Comparison of ENCODE assay signal across 9 cellular contexts in the genomic region with DNA sequence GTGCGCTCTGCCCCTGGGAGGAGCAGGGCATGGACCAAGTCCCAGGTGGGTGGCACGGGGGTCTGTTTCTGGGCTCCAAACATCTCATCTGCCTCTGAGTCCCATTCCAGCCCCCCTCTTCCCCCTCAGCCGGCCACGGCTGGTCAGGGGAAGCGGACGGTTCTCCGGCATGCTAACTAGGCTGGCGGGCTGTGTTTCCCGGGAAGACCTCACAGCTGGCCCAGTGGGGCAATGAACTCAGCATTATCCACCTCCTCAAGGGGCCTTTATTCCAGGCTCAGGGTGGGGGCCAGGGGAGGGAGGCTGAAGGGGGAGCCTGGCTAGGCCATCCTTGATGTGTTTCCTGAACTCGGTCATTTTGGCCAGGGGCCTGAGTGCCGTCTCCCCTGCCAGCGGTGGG. TPM values are rescaled to one million over a fixed set of nuclear protein-coding genes. Genes with fewer than 3 reads are reported as not detected.
DNase-seq lines count a peak whose midpoint lies in the region; ATAC-seq and TF ChIP-seq lines count a peak whose summit lies in the region.
"Had no signal": no experiment of that assay in that cellular context is flagged by ENCODE, and none has a peak within 500 bp of the region (broad histone marks: within the 10 kb centered on the region; RNA-seq: fewer than 3 reads in every experiment).

No MANE protein-coding gene starts in this region.

- DNase-seq in upper lobe of left lung (peak in 1 of 2 donors; percentile 69), NOMO-1 treated with dmso at 0.1 percent for 144 hours (lab: John Stamatoyannopoulos, UW; ENCODE audit: unreplicated experiment) (no peak)
- DNase-seq in CD8-positive, alpha-beta memory T cell = no peak
- DNase-seq: activated T-cell treated with anti-CD3 and anti-CD28 coated beads, Interleukin-2, amount 50 U/mL, for 72 hours had no signal

- H3K4me3 ChIP-seq in WI38 (ENCODE audit: low read depth, low read length) (peak overlapping the region; percentile 34), gastroesophageal sphincter (peak overlapping the region in 1 of 2 donors; percentile 33), upper lobe of left lung (peak overlapping the region in 1 of 4 donors; percentile 5)
- no peak overlapping the region for H3K4me3 ChIP-seq in CD8-positive, alpha-beta memory T cell (ENCODE audit: low read length)

- H3K27me3 ChIP-seq in gastroesophageal sphincter = no peaks in the 10 kb centered on the region
- H3K27me3 ChIP-seq in upper lobe of left lung = no peaks in the 10 kb centered on the region
- no peaks in the 10 kb centered on the region for H3K27me3 ChIP-seq in CD8-positive, alpha-beta memory T cell (ENCODE audit: insufficient read depth, low read length, poor library complexity, severe bottlenecking)

- peaks cover 0 to 28% of the 10 kb centered on the region in 2 donors for H3K36me3 ChIP-seq in gastroesophageal sphincter
- H3K36me3 ChIP-seq in upper lobe of left lung = peaks cover 0 to 19% (median 0%) of the 10 kb centered on the region in 4 donors
- H3K36me3 ChIP-seq in CD8-positive, alpha-beta memory T cell (ENCODE audit: insufficient read depth, low read length) = no peaks in the 10 kb centered on the region

- 23% methylated on average over 3 of the region's 12 CpGs; no CpG with 5 or more reads in 1 of the 2 donors for WGBS in gastroesophageal sphincter (ENCODE audit: low coverage in 1 of 2), 2 donors
- 71 to 90% methylated on average over 2 to 12 of the region's 12 CpGs for WGBS in upper lobe of left lung, 2 donors

- TF ChIP-seq EP300 in gastroesophageal sphincter (IDR thresholded peaks at IDR 0.05) (no peak), upper lobe of left lung (IDR thresholded peaks at IDR 0.05) (no peak)

- no peaks in the 10 kb centered on the region for H3K9me3 Mint-ChIP-seq in nephron
- H3K9me3 Mint-ChIP-seq in CD8-positive, alpha-beta memory T cell = no peaks in the 10 kb centered on the region
- H3K9me3 Mint-ChIP-seq: activated T-cell treated with anti-CD3 and anti-CD28 coated beads, Interleukin-2, amount 50 U/mL, for 72 hours had no signal

- H3K4me1 Mint-ChIP-seq in nephron = peaks cover 82% of the 10 kb centered on the region
- no peaks in the 10 kb centered on the region for H3K4me1 Mint-ChIP-seq in CD8-positive, alpha-beta memory T cell

- H3K27me3 Mint-ChIP-seq in nephron (ENCODE audit: low read depth) = peaks cover 3% of the 10 kb centered on the region
- peaks cover 3% of the 10 kb centered on the region in 2 donors for H3K27me3 Mint-ChIP-seq in CD8-positive, alpha-beta memory T cell

- CTCF ChIA-PET in CD8-positive, alpha-beta memory T cell (lab: Charles Lee) = interaction anchor here (1.2 kb wide), 1 partner anchor 9 kb away, joined by 3 read pairs; no protein-coding TSS in a partner anchor

- peak overlapping the region; percentile 62 to 76 (median 66) for H3K4me3 Mint-ChIP-seq in nephron
- H3K4me3 Mint-ChIP-seq in CD8-positive, alpha-beta memory T cell = no peak overlapping the region
- H3K4me3 Mint-ChIP-seq: activated T-cell treated with anti-CD3 and anti-CD28 coated beads, Interleukin-2, amount 50 U/mL, for 72 hours had no signal

- no peaks in the 10 kb centered on the region for H3K9me3 ChIP-seq in gastroesophageal sphincter
- no peaks in the 10 kb centered on the region for H3K9me3 ChIP-seq in upper lobe of left lung
- H3K9me3 ChIP-seq in CD8-positive, alpha-beta memory T cell (ENCODE audit: low read length) = no peaks in the 10 kb centered on the region

- H3K4me1 ChIP-seq in gastroesophageal sphincter (peaks cover 0 to 98% (median 33%) of the 10 kb centered on the region in 3 donors), upper lobe of left lung (peaks cover 36 to 68% (median 50%) of the 10 kb centered on the region in 4 donors)
- no peaks in the 10 kb centered on the region for H3K4me1 ChIP-seq in CD8-positive, alpha-beta memory T cell (ENCODE audit: insufficient read depth, low read length)

- TF ChIP-seq POLR2A in gastroesophageal sphincter (IDR thresholded peaks at IDR 0.05) (no peak), upper lobe of left lung (IDR thresholded peaks at IDR 0.05) (no peak)

- TF ChIP-seq CTCF in WI38 (IDR thresholded peaks at IDR 0.05; ENCODE audit: low read depth, low read length) (no peak), gastroesophageal sphincter (IDR thresholded peaks at IDR 0.05) (no peak), nephron (IDR thresholded peaks at IDR 0.05; ENCODE audit: unreplicated experiment in 3 of 3) (no peak), upper lobe of left lung (IDR thresholded peaks at IDR 0.05) (no peak)

- H3K27ac Mint-ChIP-seq in nephron = peak overlapping the region; percentile 94 to 100 (median 99)
- H3K27ac Mint-ChIP-seq in CD8-positive, alpha-beta memory T cell = no peak overlapping the region
- H3K27ac Mint-ChIP-seq: activated T-cell treated with anti-CD3 and anti-CD28 coated beads, Interleukin-2, amount 50 U/mL, for 72 hours had no signal

- H3K27ac ChIP-seq in gastroesophageal sphincter (peak overlapping the region in 3 of 4 donors; percentile 85 to 99 (median 98)), upper lobe of left lung (peak overlapping the region; percentile 63 to 96 (median 86))
- H3K27ac ChIP-seq in CD8-positive, alpha-beta memory T cell (ENCODE audit: low read depth, low read length) = no peak overlapping the region

- ATAC-seq in gastroesophageal sphincter = peak; percentile 44
- ATAC-seq in upper lobe of left lung (ENCODE audit: low FRiP score in 2 of 2) = peak; percentile 9 to 31
- no peak for ATAC-seq in GM18867 (IDR thresholded peaks at IDR 0.05; ENCODE audit: unreplicated experiment)
- ATAC-seq: activated T-cell treated with anti-CD3 and anti-CD28 coated beads, Interleukin-2, amount 50 U/mL, for 72 hours; HCT116 had no signal

- POLR2A ChIA-PET in CD8-positive, alpha-beta memory T cell (lab: Charles Lee) = interaction anchor here (0.6 kb wide), 1 partner anchor 88 kb away, joined by 7 read pairs; no protein-coding TSS in a partner anchor

- peaks cover 25% of the 10 kb centered on the region for H3K36me3 Mint-ChIP-seq in nephron (ENCODE audit: low read depth)
- H3K36me3 Mint-ChIP-seq in CD8-positive, alpha-beta memory T cell = peaks cover 0 to 1% (median 0%) of the 10 kb centered on the region in 3 donors

RNA-seq across cellular contexts. Expression of gene LRP1, which starts 7.7 kb away (rescaled TPM):
- total RNA-seq in gastroesophageal sphincter (100 to 1,000 TPM; 185 to 292 (median 216) TPM), upper lobe of left lung (100 to 1,000 TPM; 137 to 504 (median 308) TPM)
- 1 to 10 TPM; 2.3 to 2.5 TPM for total RNA-seq in CD8-positive, alpha-beta memory T cell
- 0.29 TPM for polyA plus RNA-seq in CD8-positive, alpha-beta memory T cell

RNA-seq across cellular contexts. Expression of gene LRP1-AS, which starts 11.5 kb away (rescaled TPM):
- not detected for total RNA-seq in gastroesophageal sphincter
- not detected for total RNA-seq in upper lobe of left lung
- not detected for total RNA-seq in CD8-positive, alpha-beta memory T cell
- not detected for polyA plus RNA-seq in CD8-positive, alpha-beta memory T cell
- total RNA-seq: activated T-cell treated with anti-CD3 and anti-CD28 coated beads, Interleukin-2, amount 50 U/mL, for 72 hours had no signal

RNA-seq across cellular contexts. Expression of gene STAT6, which starts 24.8 kb away (rescaled TPM):
- total RNA-seq in gastroesophageal sphincter (100 to 1,000 TPM in 3 of 4 donors, 10 to 100 TPM in 1; 92.5 to 166 (median 156) TPM), upper lobe of left lung (100 to 1,000 TPM; 123 to 605 (median 251) TPM)
- total RNA-seq in CD8-positive, alpha-beta memory T cell = 100 to 1,000 TPM; 262 to 265 TPM
- 82.8 TPM for polyA plus RNA-seq in CD8-positive, alpha-beta memory T cell

RNA-seq across cellular contexts. Expression of gene NAB2, which starts 47.0 kb away (rescaled TPM):
- total RNA-seq in gastroesophageal sphincter = 10 to 100 TPM; 30.7 to 41.3 (median 38.8) TPM
- 10 to 100 TPM; 18.1 to 64.9 (median 31.5) TPM for total RNA-seq in upper lobe of left lung
- total RNA-seq in CD8-positive, alpha-beta memory T cell = 10 to 100 TPM; 37.7 to 40.1 TPM
- 1.6 TPM for polyA plus RNA-seq in CD8-positive, alpha-beta memory T cell

RNA-seq across cellular contexts. Expression of gene NEMP1, which starts 57.3 kb away (rescaled TPM):
- 10 to 100 TPM; 11.8 to 14.9 (median 12.7) TPM for total RNA-seq in gastroesophageal sphincter
- total RNA-seq in upper lobe of left lung = 10 to 100 TPM in 3 of 6 donors, 1 to 10 TPM in 3; 6.2 to 13.6 (median 10.0) TPM
- total RNA-seq in CD8-positive, alpha-beta memory T cell = 10 to 100 TPM; 50.5 to 50.9 TPM
- polyA plus RNA-seq in CD8-positive, alpha-beta memory T cell = 3.8 TPM

Comparison
In these comparisons a context has a peak if more than half of its experiments do, and no peak if none do; other contexts are left out.
1. H3K27ac Mint-ChIP-seq: peak in nephron (3 of 3); none in CD8-positive, alpha-beta memory T cell (0 of 8).
2. H3K4me3 Mint-ChIP-seq: peak in nephron (3 of 3); none in CD8-positive, alpha-beta memory T cell (0 of 7).
3. RNA of gene LRP1, which starts 7.7 kb away (total RNA-seq): 137 to 504 TPM in upper lobe of left lung and 185 to 292 TPM in gastroesophageal sphincter; 2.3 to 2.5 TPM in CD8-positive, alpha-beta memory T cell; every median in the first group is over 10 times any median in the second.